Comparison of ENCODE assay signal across 31 cellular contexts in genomic region chr7:19275000-19275399, GRCh38.
"Had no signal": no experiment of that assay in that cellular context is flagged by ENCODE, and none has a peak within 500 bp of the region (broad histone marks: within the 10 kb centered on the region; RNA-seq: fewer than 3 reads in every experiment).

No MANE protein-coding gene starts in this region.

- DNase-seq: activated CD4-positive, alpha-beta T cell treated with anti-CD3 and anti-CD28 coated beads for 36 hours; activated CD4-positive, alpha-beta T cell treated with anti-CD3 and anti-CD28 coated beads, Interleukin-2, amount 50 U/mL, for 4 hours; activated CD4-positive, CD25-positive, alpha-beta regulatory T cell; activated naive CD4-positive, alpha-beta T cell; activated T-cell treated with anti-CD3 and anti-CD28 coated beads for 4 hours; activated T-cell treated with anti-CD3 and anti-CD28 coated beads, Interleukin-2, amount 50 U/mL, for 72 hours; anterior cingulate cortex; endodermal cell; foreskin fibroblast; heart left ventricle; lower lobe of right lung; mesenchymal stem cell; naive thymus-derived CD8-positive, alpha-beta T cell; nucleus accumbens; stimulated activated CD4-positive, alpha-beta T cell treated with anti-CD3 and anti-CD28 coated beads, Interleukin-1b, Interleukin-23, amount 100 ng/mL, for 48 hours; stimulated activated CD4-positive, alpha-beta T cell treated with anti-CD3 and anti-CD28 coated beads, Interleukin-4, amount 100 ng/mL, for 4 hours; stimulated activated CD8-positive, alpha-beta memory T cell treated with anti-CD3 and anti-CD28 coated beads, Interleukin-4, amount 100 ng/mL, for 48 hours; stimulated activated naive B cell treated with anti-CD40 and anti-IgM and Interleukin-4, amounts not matched to agents 10 μg/mL and 1 μg/mL and 100 μg/mL, for 72 hours; stomach; thyroid gland; upper lobe of left lung had no signal

- H3K36me3 ChIP-seq: heart left ventricle, lower lobe of right lung, right atrium auricular region, stomach, thyroid gland, upper lobe of left lung, vagina had no signal

- FAIRE-seq: bronchial epithelial cell had no signal

- H3K36me3 Mint-ChIP-seq: activated naive CD8-positive, alpha-beta T cell; naive thymus-derived CD8-positive, alpha-beta T cell; stimulated activated naive B cell treated with anti-CD40 and anti-IgM and Interleukin-4, amounts not matched to agents 10 μg/mL and 1 μg/mL and 100 μg/mL, for 72 hours had no signal

- H3K9me3 Mint-ChIP-seq: endodermal cell had no signal

- H3K4me3 Mint-ChIP-seq: activated CD4-positive, alpha-beta T cell treated with anti-CD3 and anti-CD28 coated beads for 36 hours; activated naive CD8-positive, alpha-beta T cell; activated T-cell treated with anti-CD3 and anti-CD28 coated beads, Interleukin-2, amount 50 U/mL, for 72 hours; central memory CD8-positive, alpha-beta T cell; dendritic cell treated with granulocyte-macrophage colony-stimulating factor and Interleukin-4, amounts not matched to agents 40 ng/mL and 50 ng/mL, for 4 days; endodermal cell; naive thymus-derived CD8-positive, alpha-beta T cell; neural crest cell; stimulated activated naive B cell treated with anti-CD40 and anti-IgM and Interleukin-4, amounts not matched to agents 10 μg/mL and 1 μg/mL and 100 μg/mL, for 72 hours had no signal

- H3K9me3 ChIP-seq: thyroid gland, vagina had no signal

- H3K4me3 ChIP-seq: heart left ventricle, lower lobe of right lung, right atrium auricular region, smooth muscle cell, stomach, thyroid gland, upper lobe of left lung, vagina had no signal

- H3K27ac Mint-ChIP-seq: activated CD4-positive, alpha-beta T cell treated with anti-CD3 and anti-CD28 coated beads for 36 hours; activated naive CD8-positive, alpha-beta T cell; activated T-cell treated with anti-CD3 and anti-CD28 coated beads, Interleukin-2, amount 50 U/mL, for 72 hours; dendritic cell treated with granulocyte-macrophage colony-stimulating factor and Interleukin-4, amounts not matched to agents 40 ng/mL and 50 ng/mL, for 4 days; endodermal cell; naive thymus-derived CD8-positive, alpha-beta T cell; stimulated activated naive B cell treated with anti-CD40 and anti-IgM and Interleukin-4, amounts not matched to agents 10 μg/mL and 1 μg/mL and 100 μg/mL, for 72 hours had no signal

- H3K27me3 Mint-ChIP-seq: activated CD4-positive, alpha-beta T cell treated with anti-CD3 and anti-CD28 coated beads for 36 hours; activated naive CD8-positive, alpha-beta T cell; central memory CD8-positive, alpha-beta T cell; dendritic cell treated with granulocyte-macrophage colony-stimulating factor and Interleukin-4, amounts not matched to agents 40 ng/mL and 50 ng/mL, for 4 days; naive thymus-derived CD8-positive, alpha-beta T cell; stimulated activated naive B cell treated with anti-CD40 and anti-IgM and Interleukin-4, amounts not matched to agents 10 μg/mL and 1 μg/mL and 100 μg/mL, for 72 hours had no signal

- H3K4me1 ChIP-seq: heart left ventricle, lower lobe of right lung, right atrium auricular region, stomach, thyroid gland, upper lobe of left lung, vagina had no signal

- H3K4me1 Mint-ChIP-seq: activated CD4-positive, alpha-beta T cell treated with anti-CD3 and anti-CD28 coated beads for 36 hours; central memory CD8-positive, alpha-beta T cell; endodermal cell; naive thymus-derived CD8-positive, alpha-beta T cell; neural crest cell; stimulated activated naive B cell treated with anti-CD40 and anti-IgM and Interleukin-4, amounts not matched to agents 10 μg/mL and 1 μg/mL and 100 μg/mL, for 72 hours had no signal

- H3K27me3 ChIP-seq: heart left ventricle, right atrium auricular region, stomach, thyroid gland, upper lobe of left lung, vagina had no signal

- ATAC-seq: activated CD4-positive, alpha-beta T cell treated with anti-CD3 and anti-CD28 coated beads for 36 hours; activated T-cell treated with anti-CD3 and anti-CD28 coated beads, Interleukin-2, amount 50 U/mL, for 72 hours; esophagus mucosa; heart left ventricle; left lobe of liver; lower lobe of right lung; naive thymus-derived CD8-positive, alpha-beta T cell; stimulated activated naive B cell treated with anti-CD40 and anti-IgM and Interleukin-4, amounts not matched to agents 10 μg/mL and 1 μg/mL and 100 μg/mL, for 72 hours had no signal

- H3K27ac ChIP-seq: heart left ventricle, lower lobe of right lung, right atrium auricular region, stomach, thyroid gland, upper lobe of left lung, vagina had no signal
